ENCODE assay signal across 29 cellular contexts in the genomic region with DNA sequence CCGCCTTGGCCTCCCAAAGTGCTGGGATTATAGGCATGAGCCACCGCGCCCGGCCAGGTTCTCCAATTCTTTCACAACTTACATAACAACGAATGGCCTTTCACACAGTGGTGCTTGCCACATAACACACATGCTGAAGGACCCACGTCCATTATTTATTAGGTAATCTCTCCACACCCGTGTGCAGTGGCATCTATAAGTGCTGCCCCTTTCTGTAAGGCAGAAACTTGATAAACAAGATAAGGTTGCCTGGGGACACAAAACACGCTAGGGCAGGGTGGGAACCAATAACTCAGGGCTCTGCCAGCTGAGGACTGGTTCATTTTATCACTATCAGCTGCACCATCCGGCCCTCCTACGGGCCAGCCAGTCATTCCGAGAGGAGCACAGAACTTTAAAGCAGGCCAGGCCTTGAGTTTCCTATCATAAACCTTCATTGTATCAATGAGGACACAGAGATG. TPM values are rescaled to one million over a fixed set of nuclear protein-coding genes. Genes with fewer than 3 reads are reported as not detected.
A peak's percentile ranks its signal among the peaks of the same experiment; 100 is the strongest.
DNase-seq lines count a peak whose midpoint lies in the region; ATAC-seq, FAIRE-seq and TF ChIP-seq lines count a peak whose summit lies in the region.
"Had no signal": no experiment of that assay in that cellular context is flagged by ENCODE, and none has a peak within 500 bp of the region (broad histone marks: within the 10 kb centered on the region; RNA-seq: fewer than 3 reads in every experiment).

No MANE protein-coding gene starts in this region.

- intact Hi-C loops in GM12878 (cut with micrococcal nuclease; ENCODE audit: unreplicated experiment) (no loop called here), lower lobe of right lung (cut with DNase I) (no loop called here)

- no peaks in the 10 kb centered on the region for H3K27me3 ChIP-seq in BE2C
- H3K27me3 ChIP-seq in GM12878 (replicated peaks in 1 of 2; ENCODE audit: control insufficient read depth in 2 of 2, insufficient read depth in 2 of 2, low read length in 1 of 2): no peaks in the 10 kb centered on the region; a peak in 1 of 4 replicates
- no peaks in the 10 kb centered on the region for H3K27me3 ChIP-seq in lower lobe of right lung (ENCODE audit: low read depth)
- H3K27me3 ChIP-seq: brain microvascular endothelial cell, gastroesophageal sphincter, right atrium auricular region, SJSA1, spleen had no signal

- BruUV-seq in GM12878 (replicated peaks; lab: Mats Ljungman, UMichigan): no TSS peak

- ATAC-seq in GM12878 (peak; percentile 39; the same call in 2 of the 3 replicates), lower lobe of right lung (peak; percentile 91 to 92)
- ATAC-seq: gastroesophageal sphincter; stimulated activated naive CD8-positive, alpha-beta T cell treated with anti-CD3 and anti-CD28 coated beads, Interleukin-15, amount 100 ng/mL, for 72 hours; T-cell had no signal

- no peak overlapping the region for H2AFZ ChIP-seq in GM12878 (ENCODE audit: control insufficient read depth, low read depth, low read length)

- H3K9ac ChIP-seq in GM12878 (ENCODE audit: control insufficient read depth, insufficient read depth, low read length): no peak overlapping the region

- H3K4me2 ChIP-seq in GM12878 (ENCODE audit: control insufficient read depth, insufficient read depth): no peak overlapping the region

- H3K36me3 ChIP-seq in BE2C (no peaks in the 10 kb centered on the region), GM12878 (ENCODE audit: control insufficient read depth in 2 of 2, insufficient read depth in 2 of 2, low read length in 1 of 2) (no peaks in the 10 kb centered on the region), lower lobe of right lung (no peaks in the 10 kb centered on the region)
- H3K36me3 ChIP-seq: brain microvascular endothelial cell, right atrium auricular region, SJSA1, spleen had no signal

- SMC1A ChIA-PET in GM12878 (lab: Charles Lee; ENCODE audit: uncharacterized antibody, unreplicated experiment): no interaction called here

- no peak for TF ChIP-seq EP300 in GM12878 (IDR thresholded peaks at IDR 0.05; ENCODE audit: borderline replicate concordance in 1 of 2, control insufficient read depth in 1 of 2, low read depth in 2 of 2, low read length in 2 of 2)

- no peak for TF ChIP-seq POLR2A in GM12878 (IDR thresholded peaks at IDR 0.05; ENCODE audit: low read depth, low read length)

- 61% methylated on average over 11 of the region's 11 CpGs for WGBS in GM12878 (ENCODE audit: insufficient coverage, insufficient replicate concordance, low lambda C conversion rate, missing lambda C conversion rate)

- DNase-seq in BE2C (peak; percentile 22), HT-29 (ENCODE audit: low spot score) (peak; percentile 45), GM12878 (ENCODE audit: low read depth, low spot score) (no peak), lower lobe of right lung (peak; percentile 63), NCI-H1436 (lab: John Stamatoyannopoulos, UW) (no peak), NCI-H510A (lab: John Stamatoyannopoulos, UW) (no peak), dermis blood vessel endothelial cell (no peak)
- DNase-seq in activated CD4-positive, alpha-beta T cell treated with anti-CD3 and anti-CD28 coated beads for 4 hours: no peak
- DNase-seq: activated CD4-positive, alpha-beta memory T cell treated with anti-CD3 and anti-CD28 coated beads for 36 hours; activated naive CD4-positive, alpha-beta T cell treated with anti-CD3 and anti-CD28 coated beads, Interleukin-2, amount 50 U/mL, for 16 hours; amniotic stem cell; brain microvascular endothelial cell; CD8-positive, alpha-beta memory T cell; DMS153; H7; Kasumi-1; NCI-H1417 treated with DMSO at 0.1 percent for 48 hours; NCI-H2081; NCI-H526; posterior cingulate gyrus; spleen; stimulated activated CD4-positive, alpha-beta T cell treated with anti-CD3 and anti-CD28 coated beads, Interleukin-2, amount 100 ng/mL, for 24 hours; stimulated activated CD8-positive, alpha-beta memory T cell treated with anti-CD3 and anti-CD28 coated beads, Interleukin-4, amount 100 ng/mL, for 48 hours; stimulated activated naive CD8-positive, alpha-beta T cell treated with anti-CD3 and anti-CD28 coated beads, Interleukin-15, amount 100 ng/mL, for 72 hours; T-cell had no signal

- CTCF ChIA-PET in GM12878 (lab: Yijun Ruan, JAX): interaction anchor here (0.7 to 1.0 kb wide), 2 partner anchors 38 to 168 kb away, joined by 3 read pairs; partner anchors contain the start of gene GPLD1

- RAD21 ChIA-PET in GM12878 (lab: Charles Lee; ENCODE audit: unreplicated experiment): no interaction called here

- H3K79me2 ChIP-seq in GM12878 (ENCODE audit: control insufficient read depth, insufficient read depth, low read length): no peaks in the 10 kb centered on the region

- POLR2A ChIA-PET in GM12878 (lab: Charles Lee): no interaction called here

- no peak for FAIRE-seq in GM12878 (lab: Jason Lieb, UNC)
- FAIRE-seq: RCC 7860 had no signal

- H3K4me3 ChIP-seq in BE2C (ENCODE audit: low read depth, low read length): no peak overlapping the region
- H3K4me3 ChIP-seq in GM12878: no peak overlapping the region
- no peak overlapping the region for H3K4me3 ChIP-seq in lower lobe of right lung
- H3K4me3 ChIP-seq: gastroesophageal sphincter, right atrium auricular region, SJSA1, spleen had no signal

- no peaks in the 10 kb centered on the region for H4K20me1 ChIP-seq in GM12878 (ENCODE audit: control insufficient read depth, insufficient read depth)

- H3K4me1 ChIP-seq in BE2C: no peaks in the 10 kb centered on the region
- H3K4me1 ChIP-seq in GM12878 (ENCODE audit: control insufficient read depth, insufficient read depth, low read length): no peaks in the 10 kb centered on the region
- no peaks in the 10 kb centered on the region for H3K4me1 ChIP-seq in lower lobe of right lung
- H3K4me1 ChIP-seq: gastroesophageal sphincter, right atrium auricular region, SJSA1, spleen had no signal

- TF ChIP-seq RAD21 in GM12878 (IDR thresholded peaks at IDR 0.05; ENCODE audit: insufficient read depth, low read depth, low read length): no peak

- in situ Hi-C loops in GM12878 (cut with MboI): no loop called here

- H3K27ac ChIP-seq in GM12878 (ENCODE audit: control insufficient read depth, insufficient read depth) (no peak overlapping the region), lower lobe of right lung (peak overlapping the region; percentile 40)
- H3K27ac ChIP-seq: brain microvascular endothelial cell, gastroesophageal sphincter, right atrium auricular region, SJSA1, spleen had no signal

- H3K9me3 ChIP-seq in BE2C: no peaks in the 10 kb centered on the region
- no peaks in the 10 kb centered on the region for H3K9me3 ChIP-seq in GM12878 (replicated peaks; ENCODE audit: control insufficient read depth, insufficient read depth, low read length)
- H3K9me3 ChIP-seq in lower lobe of right lung: no peaks in the 10 kb centered on the region
- H3K9me3 ChIP-seq: gastroesophageal sphincter, right atrium auricular region, SJSA1, spleen had no signal

- no peak for TF ChIP-seq CTCF in BE2C (IDR thresholded peaks at IDR 0.05; ENCODE audit: low read depth, low read length)
- TF ChIP-seq CTCF in GM12878 (IDR thresholded peaks at IDR 0.05 in 2 of 3, conservative IDR thresholded peaks at IDR 0.05 in 1 of 3; ENCODE audit: control insufficient read depth in 2 of 3, extremely low read depth in 1 of 3, insufficient read depth in 1 of 3, low read depth in 3 of 3, low read length in 3 of 3): no peak
- TF ChIP-seq CTCF in lower lobe of right lung (IDR thresholded peaks at IDR 0.05): no peak

RNA-seq across cellular contexts. Expression of gene GPLD1, which starts 37.8 kb away (rescaled TPM):
- polyA plus RNA-seq in BE2C (2012; ENCODE audit: insufficient read depth, insufficient read length, low read depth): 1.7 TPM
- 0.10 and 0.26 TPM in 2 replicates for total RNA-seq in HT-29 (2014; rRNA removed; shearing (Covaris generic))
- total RNA-seq in GM12878 (2013; cell fraction: nucleolus; rRNA removed): 9.6 and 11.9 TPM in 2 replicates
- total RNA-seq in GM12878 (2014; rRNA removed) (1.0 TPM in 2 replicates), GM12878 (2014; rRNA removed; fragmentation: Illumina TruSeq; extraction: Trizol) (0.60 and 1.0 TPM in 2 replicates), GM12878 (2021) (1.0 and 1.2 TPM in 2 replicates), lower lobe of right lung (3.6 TPM), dermis blood vessel endothelial cell (0.05 and 0.17 TPM in 2 replicates)
- 0.28 TPM for polyA plus RNA-seq in GM12878 (2011; ENCODE audit: low read depth)
- polyA plus RNA-seq in GM12878 (2011; rRNA removed) (0.73 and 0.75 TPM in 2 replicates), GM12878 (2014; fragmentation: Illumina TruSeq; extraction: Trizol) (0.51 and 0.60 TPM in 2 replicates), GM12878 (2014; fragmentation: Nextera tagmentation; extraction: Ambion mirVana) (under 1 TPM; 0.13 to 0.16 TPM), GM12878 (2014; rRNA removed) (0.46 and 0.99 TPM in 2 replicates), GM12878 (2016; fragmentation: Nextera tagmentation; extraction: Ambion mirVana) (under 1 TPM; 0.04 to 0.66 TPM)
- polyA plus RNA-seq in GM12878 (2011; cell fraction: cytosol; rRNA removed): 0.36 and 0.48 TPM in 2 replicates
- 1.3 and 1.4 TPM in 2 replicates for polyA plus RNA-seq in GM12878 (2011; cell fraction: nucleus; rRNA removed)
- 0.57 and 0.58 TPM in 2 replicates for polyA plus RNA-seq in GM12878 (2012)
- 0.77 and 1.1 TPM in 2 replicates for polyA minus RNA-seq in GM12878 (2011; rRNA and poly(A)+ RNA removed)
- not detected in 2 replicates for polyA minus RNA-seq in GM12878 (2011; cell fraction: cytosol; rRNA and poly(A)+ RNA removed)
- 0.85 and 1.1 TPM in 2 replicates for polyA minus RNA-seq in GM12878 (2011; cell fraction: nucleus; rRNA and poly(A)+ RNA removed)

RNA-seq across cellular contexts. Expression of gene ALDH5A1, which starts 43.2 kb away (rescaled TPM):
- polyA plus RNA-seq in BE2C (2012; ENCODE audit: insufficient read depth, insufficient read length, low read depth): 3.3 TPM
- total RNA-seq in HT-29 (2014; rRNA removed; shearing (Covaris generic)): 2.3 and 3.8 TPM in 2 replicates
- total RNA-seq in GM12878 (2013; cell fraction: nucleolus; rRNA removed): 5.9 and 6.6 TPM in 2 replicates
- total RNA-seq in GM12878 (2014; rRNA removed) (10.2 and 10.6 TPM in 2 replicates), GM12878 (2014; rRNA removed; fragmentation: Illumina TruSeq; extraction: Trizol) (6.5 and 8.5 TPM in 2 replicates), GM12878 (2021) (13.8 and 15.3 TPM in 2 replicates), lower lobe of right lung (13.8 TPM), dermis blood vessel endothelial cell (1.0 and 1.2 TPM in 2 replicates)
- 7.6 TPM for polyA plus RNA-seq in GM12878 (2011; ENCODE audit: low read depth)
- polyA plus RNA-seq in GM12878 (2011; rRNA removed) (6.2 and 7.7 TPM in 2 replicates), GM12878 (2014; fragmentation: Illumina TruSeq; extraction: Trizol) (12.5 and 13.5 TPM in 2 replicates), GM12878 (2014; fragmentation: Nextera tagmentation; extraction: Ambion mirVana) (1 to 10 TPM; 2.6 to 6.9 TPM), GM12878 (2014; rRNA removed) (10.6 and 11.0 TPM in 2 replicates), GM12878 (2016; fragmentation: Nextera tagmentation; extraction: Ambion mirVana) (10 to 100 TPM in 1 of 2 experiments, 1 to 10 TPM in 1; 8.2 to 11.9 TPM)
- polyA plus RNA-seq in GM12878 (2011; cell fraction: cytosol; rRNA removed): 4.0 and 4.4 TPM in 2 replicates
- 4.2 and 6.2 TPM in 2 replicates for polyA plus RNA-seq in GM12878 (2011; cell fraction: nucleus; rRNA removed)
- 9.9 and 10.9 TPM in 2 replicates for polyA plus RNA-seq in GM12878 (2012)
- polyA minus RNA-seq in GM12878 (2011; rRNA and poly(A)+ RNA removed): 5.2 TPM in 2 replicates
- 2.3 and 3.3 TPM in 2 replicates for polyA minus RNA-seq in GM12878 (2011; cell fraction: cytosol; rRNA and poly(A)+ RNA removed)
- 2.1 TPM in 2 replicates for polyA minus RNA-seq in GM12878 (2011; cell fraction: nucleus; rRNA and poly(A)+ RNA removed)

RNA-seq across cellular contexts. Expression of gene MRS2, which starts 48.9 kb away (rescaled TPM):
- polyA plus RNA-seq in BE2C (2012; ENCODE audit: insufficient read depth, insufficient read length, low read depth): 23.8 TPM
- total RNA-seq in HT-29 (2014; rRNA removed; shearing (Covaris generic)): 14.0 and 15.3 TPM in 2 replicates
- 42.0 and 42.2 TPM in 2 replicates for total RNA-seq in GM12878 (2013; cell fraction: nucleolus; rRNA removed)
- 18.0 and 20.7 TPM in 2 replicates for total RNA-seq in GM12878 (2014; rRNA removed)
- total RNA-seq in GM12878 (2014; rRNA removed; fragmentation: Illumina TruSeq; extraction: Trizol): 20.9 and 22.0 TPM in 2 replicates
- 25.6 and 25.7 TPM in 2 replicates for total RNA-seq in GM12878 (2021)
- 9.4 TPM for polyA plus RNA-seq in GM12878 (2011; ENCODE audit: low read depth)
- 29.0 and 43.5 TPM in 2 replicates for polyA plus RNA-seq in GM12878 (2011; rRNA removed)
- 14.7 and 17.7 TPM in 2 replicates for polyA plus RNA-seq in GM12878 (2011; cell fraction: cytosol; rRNA removed)
- 20.2 and 21.8 TPM in 2 replicates for polyA plus RNA-seq in GM12878 (2011; cell fraction: nucleus; rRNA removed)
- 11.5 and 16.5 TPM in 2 replicates for polyA plus RNA-seq in GM12878 (2012)
- 23.7 and 26.2 TPM in 2 replicates for polyA plus RNA-seq in GM12878 (2014; fragmentation: Illumina TruSeq; extraction: Trizol)
- polyA plus RNA-seq in GM12878 (2014; fragmentation: Nextera tagmentation; extraction: Ambion mirVana): 10 to 100 TPM in 1 of 2 experiments, 1 to 10 TPM in 1; 7.5 to 12.6 TPM
- polyA plus RNA-seq in GM12878 (2014; rRNA removed): 19.0 and 24.8 TPM in 2 replicates
- polyA plus RNA-seq in GM12878 (2016; fragmentation: Nextera tagmentation; extraction: Ambion mirVana): 10 to 100 TPM; 26.7 to 29.9 TPM
- 16.8 and 23.3 TPM in 2 replicates for polyA minus RNA-seq in GM12878 (2011; rRNA and poly(A)+ RNA removed)
- 13.7 and 16.4 TPM in 2 replicates for polyA minus RNA-seq in GM12878 (2011; cell fraction: cytosol; rRNA and poly(A)+ RNA removed)
- 15.2 and 18.7 TPM in 2 replicates for polyA minus RNA-seq in GM12878 (2011; cell fraction: nucleus; rRNA and poly(A)+ RNA removed)
- total RNA-seq in lower lobe of right lung: 20.5 TPM
- total RNA-seq in dermis blood vessel endothelial cell: 28.8 and 30.8 TPM in 2 replicates

Comparison
In these comparisons a context has a peak if more than half of its experiments do, and no peak if none do; other contexts are left out.
1. DNase-seq: peak in BE2C (single experiment), HT-29 (single experiment) and lower lobe of right lung (single experiment); none in GM12878 (single experiment), NCI-H1436 (single experiment), NCI-H510A (single experiment), activated CD4-positive, alpha-beta T cell treated with anti-CD3 and anti-CD28 coated beads for 4 hours (0 of 2) and dermis blood vessel endothelial cell (single experiment).